In genomic region chr19:40570313-40571004, GRCh38 we compare ENCODE assay signal across 1 cellular context.
TF ChIP-seq lines count a peak whose summit lies in the region.

No MANE protein-coding gene starts in this region.

TF ChIP-seq in HEK293, 187 proteins besides CTCF, POLR2A, EP300 and RAD21 (continued from another document):
- TF ChIP-seq, protein P1, sequence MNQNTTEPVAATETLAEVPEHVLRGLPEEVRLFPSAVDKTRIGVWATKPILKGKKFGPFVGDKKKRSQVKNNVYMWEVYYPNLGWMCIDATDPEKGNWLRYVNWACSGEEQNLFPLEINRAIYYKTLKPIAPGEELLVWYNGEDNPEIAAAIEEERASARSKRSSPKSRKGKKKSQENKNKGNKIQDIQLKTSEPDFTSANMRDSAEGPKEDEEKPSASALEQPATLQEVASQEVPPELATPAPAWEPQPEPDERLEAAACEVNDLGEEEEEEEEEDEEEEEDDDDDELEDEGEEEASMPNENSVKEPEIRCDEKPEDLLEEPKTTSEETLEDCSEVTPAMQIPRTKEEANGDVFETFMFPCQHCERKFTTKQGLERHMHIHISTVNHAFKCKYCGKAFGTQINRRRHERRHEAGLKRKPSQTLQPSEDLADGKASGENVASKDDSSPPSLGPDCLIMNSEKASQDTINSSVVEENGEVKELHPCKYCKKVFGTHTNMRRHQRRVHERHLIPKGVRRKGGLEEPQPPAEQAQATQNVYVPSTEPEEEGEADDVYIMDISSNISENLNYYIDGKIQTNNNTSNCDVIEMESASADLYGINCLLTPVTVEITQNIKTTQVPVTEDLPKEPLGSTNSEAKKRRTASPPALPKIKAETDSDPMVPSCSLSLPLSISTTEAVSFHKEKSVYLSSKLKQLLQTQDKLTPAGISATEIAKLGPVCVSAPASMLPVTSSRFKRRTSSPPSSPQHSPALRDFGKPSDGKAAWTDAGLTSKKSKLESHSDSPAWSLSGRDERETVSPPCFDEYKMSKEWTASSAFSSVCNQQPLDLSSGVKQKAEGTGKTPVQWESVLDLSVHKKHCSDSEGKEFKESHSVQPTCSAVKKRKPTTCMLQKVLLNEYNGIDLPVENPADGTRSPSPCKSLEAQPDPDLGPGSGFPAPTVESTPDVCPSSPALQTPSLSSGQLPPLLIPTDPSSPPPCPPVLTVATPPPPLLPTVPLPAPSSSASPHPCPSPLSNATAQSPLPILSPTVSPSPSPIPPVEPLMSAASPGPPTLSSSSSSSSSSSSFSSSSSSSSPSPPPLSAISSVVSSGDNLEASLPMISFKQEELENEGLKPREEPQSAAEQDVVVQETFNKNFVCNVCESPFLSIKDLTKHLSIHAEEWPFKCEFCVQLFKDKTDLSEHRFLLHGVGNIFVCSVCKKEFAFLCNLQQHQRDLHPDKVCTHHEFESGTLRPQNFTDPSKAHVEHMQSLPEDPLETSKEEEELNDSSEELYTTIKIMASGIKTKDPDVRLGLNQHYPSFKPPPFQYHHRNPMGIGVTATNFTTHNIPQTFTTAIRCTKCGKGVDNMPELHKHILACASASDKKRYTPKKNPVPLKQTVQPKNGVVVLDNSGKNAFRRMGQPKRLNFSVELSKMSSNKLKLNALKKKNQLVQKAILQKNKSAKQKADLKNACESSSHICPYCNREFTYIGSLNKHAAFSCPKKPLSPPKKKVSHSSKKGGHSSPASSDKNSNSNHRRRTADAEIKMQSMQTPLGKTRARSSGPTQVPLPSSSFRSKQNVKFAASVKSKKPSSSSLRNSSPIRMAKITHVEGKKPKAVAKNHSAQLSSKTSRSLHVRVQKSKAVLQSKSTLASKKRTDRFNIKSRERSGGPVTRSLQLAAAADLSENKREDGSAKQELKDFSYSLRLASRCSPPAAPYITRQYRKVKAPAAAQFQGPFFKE (tag by site-specific recombination; IDR thresholded peaks at IDR 0.05; ENCODE audit: borderline replicate concordance) = no peak
- TF ChIP-seq, protein P2, sequence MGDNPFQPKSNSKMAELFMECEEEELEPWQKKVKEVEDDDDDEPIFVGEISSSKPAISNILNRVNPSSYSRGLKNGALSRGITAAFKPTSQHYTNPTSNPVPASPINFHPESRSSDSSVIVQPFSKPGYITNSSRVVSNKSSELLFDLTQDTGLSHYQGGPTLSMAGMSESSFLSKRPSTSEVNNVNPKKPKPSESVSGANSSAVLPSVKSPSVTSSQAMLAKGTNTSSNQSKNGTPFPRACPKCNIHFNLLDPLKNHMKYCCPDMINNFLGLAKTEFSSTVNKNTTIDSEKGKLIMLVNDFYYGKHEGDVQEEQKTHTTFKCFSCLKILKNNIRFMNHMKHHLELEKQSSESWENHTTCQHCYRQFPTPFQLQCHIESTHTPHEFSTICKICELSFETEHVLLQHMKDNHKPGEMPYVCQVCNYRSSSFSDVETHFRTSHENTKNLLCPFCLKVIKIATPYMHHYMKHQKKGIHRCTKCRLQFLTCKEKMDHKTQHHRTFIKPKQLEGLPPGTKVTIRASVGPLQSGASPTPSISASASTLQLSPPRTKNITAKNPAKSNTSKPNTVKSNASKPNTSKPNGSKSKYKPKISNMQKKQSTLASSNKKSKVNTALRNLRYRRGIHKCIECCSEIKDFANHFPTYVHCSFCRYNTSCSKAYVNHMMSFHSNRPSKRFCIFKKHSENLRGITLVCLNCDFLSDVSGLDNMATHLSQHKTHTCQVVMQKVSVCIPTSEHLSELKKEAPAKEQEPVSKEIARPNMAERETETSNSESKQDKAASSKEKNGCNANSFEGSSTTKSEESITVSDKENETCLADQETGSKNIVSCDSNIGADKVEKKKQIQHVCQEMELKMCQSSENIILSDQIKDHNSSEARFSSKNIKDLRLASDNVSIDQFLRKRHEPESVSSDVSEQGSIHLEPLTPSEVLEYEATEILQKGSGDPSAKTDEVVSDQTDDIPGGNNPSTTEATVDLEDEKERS (tag by site-specific recombination; IDR thresholded peaks at IDR 0.05) = peak; percentile 79; the same call in 1 of the 2 replicates
- TF ChIP-seq ZNF114 (tag by site-specific recombination; IDR thresholded peaks at IDR 0.05) (no peak), AEBP2 (tag by site-specific recombination; IDR thresholded peaks at IDR 0.05; ENCODE audit: borderline replicate concordance) (no peak), ZNF571 (tag by site-specific recombination; IDR thresholded peaks at IDR 0.05) (no peak), ZNF302 (tag by site-specific recombination; IDR thresholded peaks at IDR 0.05; ENCODE audit: low read depth) (no peak), ZBTB20 (tag by site-specific recombination; IDR thresholded peaks at IDR 0.05) (no peak), ZSCAN16 (tag by site-specific recombination; IDR thresholded peaks at IDR 0.05) (no peak), GFI1B (tag by site-specific recombination; IDR thresholded peaks at IDR 0.05) (no peak), ZBTB48 (tag by site-specific recombination; IDR thresholded peaks at IDR 0.05) (no peak; the same call in 1 of the 2 replicates), ZNF513 (tag by site-specific recombination; IDR thresholded peaks at IDR 0.05) (no peak), EGR2 (tag by site-specific recombination; IDR thresholded peaks at IDR 0.05; ENCODE audit: low read depth) (peak; percentile 97), ZNF366 (tag by site-specific recombination; conservative IDR thresholded peaks at IDR 0.05) (no peak), ZNF561 (tag by site-specific recombination; IDR thresholded peaks at IDR 0.05; ENCODE audit: borderline replicate concordance) (peak; percentile 66; the same call in 1 of the 2 replicates), ZNF223 (tag by site-specific recombination; IDR thresholded peaks at IDR 0.05) (no peak), ZNF707 (tag by site-specific recombination; IDR thresholded peaks at IDR 0.05) (no peak), ZNF274 (IDR thresholded peaks at IDR 0.05; ENCODE audit: low read length) (no peak), ZNF274 (tag by site-specific recombination; IDR thresholded peaks at IDR 0.05; ENCODE audit: borderline replicate concordance) (no peak), ZNF670 (tag by site-specific recombination; IDR thresholded peaks at IDR 0.05; ENCODE audit: low read depth) (no peak), ZNF214 (tag by site-specific recombination; IDR thresholded peaks at IDR 0.05; ENCODE audit: borderline replicate concordance) (no peak), YY2 (tag by site-specific recombination; IDR thresholded peaks at IDR 0.05) (no peak)
- TF ChIP-seq, protein P3, sequence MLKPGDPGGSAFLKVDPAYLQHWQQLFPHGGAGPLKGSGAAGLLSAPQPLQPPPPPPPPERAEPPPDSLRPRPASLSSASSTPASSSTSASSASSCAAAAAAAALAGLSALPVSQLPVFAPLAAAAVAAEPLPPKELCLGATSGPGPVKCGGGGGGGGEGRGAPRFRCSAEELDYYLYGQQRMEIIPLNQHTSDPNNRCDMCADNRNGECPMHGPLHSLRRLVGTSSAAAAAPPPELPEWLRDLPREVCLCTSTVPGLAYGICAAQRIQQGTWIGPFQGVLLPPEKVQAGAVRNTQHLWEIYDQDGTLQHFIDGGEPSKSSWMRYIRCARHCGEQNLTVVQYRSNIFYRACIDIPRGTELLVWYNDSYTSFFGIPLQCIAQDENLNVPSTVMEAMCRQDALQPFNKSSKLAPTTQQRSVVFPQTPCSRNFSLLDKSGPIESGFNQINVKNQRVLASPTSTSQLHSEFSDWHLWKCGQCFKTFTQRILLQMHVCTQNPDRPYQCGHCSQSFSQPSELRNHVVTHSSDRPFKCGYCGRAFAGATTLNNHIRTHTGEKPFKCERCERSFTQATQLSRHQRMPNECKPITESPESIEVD (tag by site-specific recombination; IDR thresholded peaks at IDR 0.05) = no peak
- TF ChIP-seq, protein P4, sequence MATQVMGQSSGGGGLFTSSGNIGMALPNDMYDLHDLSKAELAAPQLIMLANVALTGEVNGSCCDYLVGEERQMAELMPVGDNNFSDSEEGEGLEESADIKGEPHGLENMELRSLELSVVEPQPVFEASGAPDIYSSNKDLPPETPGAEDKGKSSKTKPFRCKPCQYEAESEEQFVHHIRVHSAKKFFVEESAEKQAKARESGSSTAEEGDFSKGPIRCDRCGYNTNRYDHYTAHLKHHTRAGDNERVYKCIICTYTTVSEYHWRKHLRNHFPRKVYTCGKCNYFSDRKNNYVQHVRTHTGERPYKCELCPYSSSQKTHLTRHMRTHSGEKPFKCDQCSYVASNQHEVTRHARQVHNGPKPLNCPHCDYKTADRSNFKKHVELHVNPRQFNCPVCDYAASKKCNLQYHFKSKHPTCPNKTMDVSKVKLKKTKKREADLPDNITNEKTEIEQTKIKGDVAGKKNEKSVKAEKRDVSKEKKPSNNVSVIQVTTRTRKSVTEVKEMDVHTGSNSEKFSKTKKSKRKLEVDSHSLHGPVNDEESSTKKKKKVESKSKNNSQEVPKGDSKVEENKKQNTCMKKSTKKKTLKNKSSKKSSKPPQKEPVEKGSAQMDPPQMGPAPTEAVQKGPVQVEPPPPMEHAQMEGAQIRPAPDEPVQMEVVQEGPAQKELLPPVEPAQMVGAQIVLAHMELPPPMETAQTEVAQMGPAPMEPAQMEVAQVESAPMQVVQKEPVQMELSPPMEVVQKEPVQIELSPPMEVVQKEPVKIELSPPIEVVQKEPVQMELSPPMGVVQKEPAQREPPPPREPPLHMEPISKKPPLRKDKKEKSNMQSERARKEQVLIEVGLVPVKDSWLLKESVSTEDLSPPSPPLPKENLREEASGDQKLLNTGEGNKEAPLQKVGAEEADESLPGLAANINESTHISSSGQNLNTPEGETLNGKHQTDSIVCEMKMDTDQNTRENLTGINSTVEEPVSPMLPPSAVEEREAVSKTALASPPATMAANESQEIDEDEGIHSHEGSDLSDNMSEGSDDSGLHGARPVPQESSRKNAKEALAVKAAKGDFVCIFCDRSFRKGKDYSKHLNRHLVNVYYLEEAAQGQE (tag by site-specific recombination; IDR thresholded peaks at IDR 0.05) = no peak; the same call in none of the 2 replicates
- TF ChIP-seq, protein P5, sequence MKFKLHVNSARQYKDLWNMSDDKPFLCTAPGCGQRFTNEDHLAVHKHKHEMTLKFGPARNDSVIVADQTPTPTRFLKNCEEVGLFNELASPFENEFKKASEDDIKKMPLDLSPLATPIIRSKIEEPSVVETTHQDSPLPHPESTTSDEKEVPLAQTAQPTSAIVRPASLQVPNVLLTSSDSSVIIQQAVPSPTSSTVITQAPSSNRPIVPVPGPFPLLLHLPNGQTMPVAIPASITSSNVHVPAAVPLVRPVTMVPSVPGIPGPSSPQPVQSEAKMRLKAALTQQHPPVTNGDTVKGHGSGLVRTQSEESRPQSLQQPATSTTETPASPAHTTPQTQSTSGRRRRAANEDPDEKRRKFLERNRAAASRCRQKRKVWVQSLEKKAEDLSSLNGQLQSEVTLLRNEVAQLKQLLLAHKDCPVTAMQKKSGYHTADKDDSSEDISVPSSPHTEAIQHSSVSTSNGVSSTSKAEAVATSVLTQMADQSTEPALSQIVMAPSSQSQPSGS (tag by site-specific recombination; IDR thresholded peaks at IDR 0.05; ENCODE audit: low read depth) = no peak
- TF ChIP-seq, protein P6, sequence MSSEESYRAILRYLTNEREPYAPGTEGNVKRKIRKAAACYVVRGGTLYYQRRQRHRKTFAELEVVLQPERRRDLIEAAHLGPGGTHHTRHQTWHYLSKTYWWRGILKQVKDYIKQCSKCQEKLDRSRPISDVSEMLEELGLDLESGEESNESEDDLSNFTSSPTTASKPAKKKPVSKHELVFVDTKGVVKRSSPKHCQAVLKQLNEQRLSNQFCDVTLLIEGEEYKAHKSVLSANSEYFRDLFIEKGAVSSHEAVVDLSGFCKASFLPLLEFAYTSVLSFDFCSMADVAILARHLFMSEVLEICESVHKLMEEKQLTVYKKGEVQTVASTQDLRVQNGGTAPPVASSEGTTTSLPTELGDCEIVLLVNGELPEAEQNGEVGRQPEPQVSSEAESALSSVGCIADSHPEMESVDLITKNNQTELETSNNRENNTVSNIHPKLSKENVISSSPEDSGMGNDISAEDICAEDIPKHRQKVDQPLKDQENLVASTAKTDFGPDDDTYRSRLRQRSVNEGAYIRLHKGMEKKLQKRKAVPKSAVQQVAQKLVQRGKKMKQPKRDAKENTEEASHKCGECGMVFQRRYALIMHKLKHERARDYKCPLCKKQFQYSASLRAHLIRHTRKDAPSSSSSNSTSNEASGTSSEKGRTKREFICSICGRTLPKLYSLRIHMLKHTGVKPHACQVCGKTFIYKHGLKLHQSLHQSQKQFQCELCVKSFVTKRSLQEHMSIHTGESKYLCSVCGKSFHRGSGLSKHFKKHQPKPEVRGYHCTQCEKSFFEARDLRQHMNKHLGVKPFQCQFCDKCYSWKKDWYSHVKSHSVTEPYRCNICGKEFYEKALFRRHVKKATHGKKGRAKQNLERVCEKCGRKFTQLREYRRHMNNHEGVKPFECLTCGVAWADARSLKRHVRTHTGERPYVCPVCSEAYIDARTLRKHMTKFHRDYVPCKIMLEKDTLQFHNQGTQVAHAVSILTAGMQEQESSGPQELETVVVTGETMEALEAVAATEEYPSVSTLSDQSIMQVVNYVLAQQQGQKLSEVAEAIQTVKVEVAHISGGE (tag by site-specific recombination; conservative IDR thresholded peaks at IDR 0.05; ENCODE audit: low read depth) = no peak
